ENCODE assay signal across 24 cellular contexts in the genomic region with DNA sequence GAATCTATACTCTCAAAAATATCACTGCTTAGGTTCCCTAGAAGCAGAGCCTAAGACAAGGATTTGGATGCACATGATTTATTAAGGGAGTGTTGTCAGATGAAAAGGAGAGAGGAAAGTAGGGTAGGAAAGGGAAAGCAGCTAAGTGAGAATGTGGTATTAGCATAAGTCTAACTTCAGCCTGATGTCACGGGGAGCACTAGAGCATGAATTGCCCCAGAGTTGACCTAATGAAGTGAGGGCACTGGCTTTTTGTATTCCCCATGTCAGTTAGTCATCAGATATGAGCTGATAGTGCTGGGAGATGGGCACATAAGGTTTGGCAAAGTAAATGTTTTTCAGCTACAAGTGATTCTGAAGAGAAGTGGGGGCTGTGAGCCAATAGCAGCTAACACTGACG.
DNase-seq lines count a peak whose midpoint lies in the region; ATAC-seq, FAIRE-seq and TF ChIP-seq lines count a peak whose summit lies in the region.
"Had no signal": no experiment of that assay in that cellular context is flagged by ENCODE, and none has a peak within 500 bp of the region (broad histone marks: within the 10 kb centered on the region; RNA-seq: fewer than 3 reads in every experiment).

No MANE protein-coding gene starts in this region.

- H3K4me3 ChIP-seq in retinal pigment epithelial cell (ENCODE audit: low read length) = no peak overlapping the region
- H3K4me3 ChIP-seq: breast epithelium, psoas muscle, thoracic aorta had no signal

- intact Hi-C loops in cardiac septum (cut with DNase I) = no loop called here

- DNase-seq in RCC 7860 (ENCODE audit: low spot score) (peak; percentile 73), retinal pigment epithelial cell (ENCODE audit: low read depth) (peak; percentile 1), cardiac septum (ENCODE audit: low spot score) (no peak), GM19240 (ENCODE audit: insufficient read length, low spot score) (no peak)
- DNase-seq: activated B cell treated with CpG ODN at 0.5 μM for 24 hours; activated CD4-positive, alpha-beta memory T cell treated with anti-CD3 and anti-CD28 coated beads for 36 hours; activated gamma-delta T cell; CD4-positive, alpha-beta memory T cell; cortex of kidney; GDM1; mammary epithelial cell; NCI-H1092; NCI-H187 treated with DMSO at 0.1 percent for 48 hours; psoas muscle; SK-N-SH; small intestine; stimulated activated CD4-positive, alpha-beta T cell treated with anti-CD3 and anti-CD28 coated beads, Interleukin-2, amount 100 ng/mL, for 24 hours; stimulated activated naive B cell treated with anti-CD40 and anti-IgM and Interleukin-4, amounts not matched to agents 10 μg/mL and 1 μg/mL and 100 μg/mL, for 72 hours had no signal

- ATAC-seq in GM18870 (IDR thresholded peaks at IDR 0.05; ENCODE audit: unreplicated experiment) (peak; percentile 65), HG02981 (IDR thresholded peaks at IDR 0.05; ENCODE audit: unreplicated experiment) (peak; percentile 71), GM19035 (IDR thresholded peaks at IDR 0.05; ENCODE audit: unreplicated experiment) (no peak)
- ATAC-seq: psoas muscle; stimulated activated naive B cell treated with anti-CD40 and anti-IgM and Interleukin-4, amounts not matched to agents 10 μg/mL and 1 μg/mL and 100 μg/mL, for 72 hours had no signal

- no peak for TF ChIP-seq CTCF in retinal pigment epithelial cell (conservative IDR thresholded peaks at IDR 0.05; ENCODE audit: low read depth, low read length)

- FAIRE-seq in RCC 7860 (lab: Jason Lieb, UNC) = peak; percentile 87
- FAIRE-seq: keratinocyte, small intestine had no signal

Comparison
In these comparisons a context has a peak if more than half of its experiments do, and no peak if none do; other contexts are left out.
1. DNase-seq: peak in RCC 7860 (single experiment) and retinal pigment epithelial cell (single experiment); none in cardiac septum (single experiment) and GM19240 (single experiment).